8 cellular contexts compared by ENCODE assay signal in the genomic region with DNA sequence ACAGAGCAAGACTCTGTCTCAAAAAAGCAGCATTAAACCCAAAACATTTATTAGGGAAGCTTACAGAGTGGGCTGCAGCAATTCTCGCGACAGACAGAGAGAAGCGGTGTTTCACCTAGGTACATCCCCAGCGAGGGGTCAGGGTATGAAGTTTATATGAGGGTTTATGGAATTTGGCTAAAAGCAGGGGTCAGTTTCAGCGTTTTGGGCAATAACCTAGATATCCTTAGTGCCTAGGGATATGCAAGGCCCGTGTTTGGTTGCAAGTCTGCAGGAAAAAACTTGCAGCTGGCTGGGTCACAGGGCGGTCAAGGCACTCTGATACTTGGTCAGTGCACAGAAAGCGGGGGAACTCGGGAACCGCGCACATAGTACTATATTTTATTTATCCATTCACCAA. TPM values are rescaled to one million over a fixed set of nuclear protein-coding genes. Genes with fewer than 3 reads are reported as not detected.
DNase-seq lines count a peak whose midpoint lies in the region; ATAC-seq and TF ChIP-seq lines count a peak whose summit lies in the region.

No MANE protein-coding gene starts in this region.

- TF ChIP-seq CTCF in Loucy (conservative IDR thresholded peaks at IDR 0.05; ENCODE audit: low read length) (no peak), MCF 10A (IDR thresholded peaks at IDR 0.05; ENCODE audit: unreplicated experiment) (no peak)

- H3K4me3 ChIP-seq in Loucy (ENCODE audit: low read length, poor library complexity, severe bottlenecking), result peak overlapping the region; percentile 80
- peak overlapping the region; percentile 76 for H3K4me3 ChIP-seq in mesodermal cell (ENCODE audit: extremely low read depth, insufficient read depth, low read length, poor library complexity, severe bottlenecking)

- H3K4me3 Mint-ChIP-seq in MCF 10A (ENCODE audit: unreplicated experiment), result peak overlapping the region; percentile 89

- peak overlapping the region; percentile 76 for H3K9ac ChIP-seq in Loucy (ENCODE audit: low read depth, low read length, poor library complexity, severe bottlenecking)

- H3F3A ChIP-seq in Loucy (ENCODE audit: low read depth), result no peaks in the 10 kb centered on the region

- no peaks in the 10 kb centered on the region for H3K9me3 Mint-ChIP-seq in MCF 10A (ENCODE audit: unreplicated experiment)

- H3K36me3 Mint-ChIP-seq in MCF 10A (ENCODE audit: insufficient read depth, unreplicated experiment), result peaks cover 40% of the 10 kb centered on the region

- CTCF ChIA-PET in MCF 10A (lab: Yijun Ruan, JAX), result interaction anchor here (1.2 kb wide), 1 partner anchor 9 kb away, joined by 4 read pairs; no protein-coding TSS in a partner anchor

- peaks cover 5% of the 10 kb centered on the region for H4K20me1 ChIP-seq in Loucy (ENCODE audit: insufficient read depth, low read length, poor library complexity, severe bottlenecking)

- H3K4me2 ChIP-seq in Loucy (ENCODE audit: low read depth, low read length, poor library complexity, severe bottlenecking), result peak overlapping the region; percentile 74

- no peak overlapping the region for H3K27ac ChIP-seq in mesodermal cell (ENCODE audit: low read depth, low read length, severe bottlenecking)

- peaks cover 19% of the 10 kb centered on the region for H3K4me1 ChIP-seq in Loucy (ENCODE audit: insufficient read depth, low read length, poor library complexity, severe bottlenecking)
- H3K4me1 ChIP-seq in mesodermal cell (ENCODE audit: control insufficient read depth, insufficient read depth, low read length, poor library complexity, severe bottlenecking), result peaks cover 5% of the 10 kb centered on the region

- H3K27me3 Mint-ChIP-seq in MCF 10A (ENCODE audit: insufficient read depth, unreplicated experiment), result no peaks in the 10 kb centered on the region

- H3K79me2 ChIP-seq in Loucy (ENCODE audit: insufficient read depth, low read length), result peaks cover 26% of the 10 kb centered on the region

- H3K27ac Mint-ChIP-seq in MCF 10A (ENCODE audit: low read depth, unreplicated experiment), result peak overlapping the region; percentile 84

- peak; percentile 12 for DNase-seq in DMS53 treated with DMSO at 0.1 percent for 48 hours (lab: John Stamatoyannopoulos, UW; ENCODE audit: unreplicated experiment)
- no peak for DNase-seq in MCF 10A (ENCODE audit: unreplicated experiment)
- DNase-seq in ecto neural progenitor cell (ENCODE audit: low spot score), result no peak
- no peak for DNase-seq in cortex of kidney (lab: John Stamatoyannopoulos, UW)

- no TSS peak for BruUV-seq in MCF 10A (replicated peaks; lab: Mats Ljungman, UMichigan)

- POLR2A ChIA-PET in MCF 10A (lab: Yijun Ruan, JAX), result interaction anchor here (0.5 to 3.2 kb wide), 4 partner anchors 9 to 49 kb away, joined by 3 to 85 read pairs (median 11); partner anchors contain the start of genes ODF2 and SPTAN1

- H3K9me3 ChIP-seq in Loucy (ENCODE audit: insufficient read depth, low read depth, low read length) (no peaks in the 10 kb centered on the region), mesodermal cell (ENCODE audit: control insufficient read depth, low read length) (no peaks in the 10 kb centered on the region)

- 72 to 76% methylated on average over 7 of the region's 11 CpGs for WGBS in mesodermal cell (ENCODE audit: insufficient coverage in 2 of 2), 2 experiments

- H3K27me3 ChIP-seq in Loucy (ENCODE audit: insufficient read depth, low read length, poor library complexity, severe bottlenecking), result no peaks in the 10 kb centered on the region

- H3K36me3 ChIP-seq in Loucy (ENCODE audit: insufficient read depth, low read length), result peaks cover 28% of the 10 kb centered on the region; the same call in 1 of the 2 replicates
- peaks cover 42% of the 10 kb centered on the region for H3K36me3 ChIP-seq in mesodermal cell (ENCODE audit: control insufficient read depth, insufficient read depth, low read length)

- ATAC-seq in HG03039 (IDR thresholded peaks at IDR 0.05; ENCODE audit: unreplicated experiment) (no peak), GM21515 (IDR thresholded peaks at IDR 0.05; ENCODE audit: unreplicated experiment) (no peak)

- no peaks in the 10 kb centered on the region for H3K9me2 ChIP-seq in Loucy (replicated peaks; ENCODE audit: low read depth, low read length)

- H3K4me1 Mint-ChIP-seq in MCF 10A (ENCODE audit: insufficient read depth, unreplicated experiment), result no peaks in the 10 kb centered on the region

- H2AFZ ChIP-seq in Loucy (ENCODE audit: low read length), result peak overlapping the region; percentile 65; the same call in 1 of the 2 replicates

- intact Hi-C loops in MCF 10A (cut with micrococcal nuclease), result loop anchor here (1.0 to 2.0 kb wide), 2 partner anchors 51 to 142 kb away; no protein-coding TSS in a partner anchor

RNA-seq across cellular contexts. Expression of gene GLE1, which starts 0.6 kb away (rescaled TPM):
- 34.1 TPM in 2 replicates for total RNA-seq in MCF 10A (2022)
- 14.9 TPM for polyA plus RNA-seq in mesodermal cell (2013, experiment 1 of 2)
- polyA plus RNA-seq in mesodermal cell (2013, experiment 2 of 2), result 16.2 TPM

RNA-seq across cellular contexts. Expression of gene ODF2, which starts 48.1 kb away (rescaled TPM):
- 34.4 and 37.3 TPM in 2 replicates for total RNA-seq in MCF 10A (2022)
- polyA plus RNA-seq in mesodermal cell (2013, experiment 1 of 2), result 45.2 TPM
- 46.5 TPM for polyA plus RNA-seq in mesodermal cell (2013, experiment 2 of 2)

RNA-seq across cellular contexts. Expression of gene SPTAN1, which starts 48.5 kb away (rescaled TPM):
- 254 and 280 TPM in 2 replicates for total RNA-seq in MCF 10A (2022)
- polyA plus RNA-seq in mesodermal cell (2013, experiment 1 of 2), result 165 TPM
- 138 TPM for polyA plus RNA-seq in mesodermal cell (2013, experiment 2 of 2)
